30 cellular contexts compared by ENCODE assay signal in genomic region chr3:138539352-138539751, GRCh38. TPM values are rescaled to one million over a fixed set of nuclear protein-coding genes. Genes with fewer than 3 reads are reported as not detected.
DNase-seq lines count a peak whose midpoint lies in the region; ATAC-seq, FAIRE-seq and TF ChIP-seq lines count a peak whose summit lies in the region.
"Had no signal": no experiment of that assay in that cellular context is flagged by ENCODE, and none has a peak within 500 bp of the region (broad histone marks: within the 10 kb centered on the region; RNA-seq: fewer than 3 reads in every experiment).

No MANE protein-coding gene starts in this region.

- H4K20me1 ChIP-seq in HepG2 (ENCODE audit: insufficient read depth, low read length) = no peaks in the 10 kb centered on the region
- H4K20me1 ChIP-seq: BLaER1; BLaER1 treated with 17β-estradiol and CSF1 and Interleukin-3, amounts not matched to agents 10 nM and 100 nM had no signal

- no peak for TF ChIP-seq RAD21 in HepG2 (CRISPR knock-in tag; IDR thresholded peaks at IDR 0.05)

- H3K4me3 ChIP-seq in HepG2 (replicated peaks in 1 of 3; ENCODE audit: insufficient read depth in 1 of 3, low read depth in 2 of 3, low read length in 3 of 3) (no peak overlapping the region), right lobe of liver (no peak overlapping the region)
- H3K4me3 ChIP-seq: A549; BLaER1; BLaER1 treated with 17β-estradiol and CSF1 and Interleukin-3, amounts not matched to agents 10 nM and 100 nM had no signal

- POLR2A ChIA-PET in HepG2 (lab: Yijun Ruan, JAX) = no interaction called here

- H3K27me3 ChIP-seq in HepG2 (ENCODE audit: control insufficient read depth in 1 of 2, insufficient read depth in 2 of 2, low read length in 2 of 2) = no peaks in the 10 kb centered on the region
- H3K27me3 ChIP-seq in right lobe of liver = no peaks in the 10 kb centered on the region
- H3K27me3 ChIP-seq: BE2C; BLaER1; BLaER1 treated with 17β-estradiol and CSF1 and Interleukin-3, amounts not matched to agents 10 nM and 100 nM had no signal

- H3K36me3 ChIP-seq in HepG2 (replicated peaks in 1 of 2; ENCODE audit: control insufficient read depth in 1 of 2, insufficient read depth in 2 of 2, low read length in 2 of 2) (no peaks in the 10 kb centered on the region; a peak in 2 of 5 replicates), right lobe of liver (peaks cover 0 to 5% (median 0%) of the 10 kb centered on the region in 4 donors)
- H3K36me3 ChIP-seq: BE2C had no signal

- TF ChIP-seq EP300 in HepG2 (IDR thresholded peaks at IDR 0.05; ENCODE audit: low read depth in 2 of 2, low read length in 2 of 2) = no peak
- no peak for TF ChIP-seq EP300 in HepG2 (CRISPR knock-in tag; IDR thresholded peaks at IDR 0.05; ENCODE audit: borderline replicate concordance)

- H3K9me3 ChIP-seq in HepG2 (ENCODE audit: low read length) (no peaks in the 10 kb centered on the region), right lobe of liver (no peaks in the 10 kb centered on the region)
- H3K9me3 ChIP-seq: BE2C had no signal

- H2AFZ ChIP-seq in HepG2 (ENCODE audit: low read length) = no peak overlapping the region

- no peak for ATAC-seq in HepG2
- ATAC-seq in right lobe of liver = no peak
- ATAC-seq: A549; CD8-positive, alpha-beta T cell had no signal

- no peak for FAIRE-seq in HepG2 (lab: Jason Lieb, UNC)
- FAIRE-seq: A204.1, A549, D721Med had no signal

- no peak for DNase-seq in HepG2 (ENCODE audit: low spot score)
- DNase-seq in right lobe of liver = no peak
- DNase-seq: 8988T; ACHN; AML-193; BE2C; C1 segment of cervical spinal cord; Caco-2; Calu3; CD4-positive, alpha-beta memory T cell; CD4-positive, alpha-beta T cell; CD4-positive, CD25-positive, alpha-beta regulatory T cell; CD8-positive, alpha-beta memory T cell; CD8-positive, alpha-beta T cell; COR-L47; DMS 273 treated with DMSO at 0.1 percent for 48 hours; DMS153; DMS53; DMS79; DMS79 treated with DMSO at 0.1 percent for 48 hours; DND-41; EL had no signal

- no peaks in the 10 kb centered on the region for H3K79me2 ChIP-seq in HepG2 (ENCODE audit: insufficient read depth, low read length)

- in situ Hi-C loops in HepG2 (cut with HindIII; ENCODE audit: extremely low pct_ligation_motif_present, low pct_unique_long_range_greater_than_20kb) = no loop called here

- H3K9ac ChIP-seq in HepG2 (ENCODE audit: insufficient read depth, low read depth, low read length) = no peak overlapping the region
- H3K9ac ChIP-seq: BLaER1; BLaER1 treated with 17β-estradiol and CSF1 and Interleukin-3, amounts not matched to agents 10 nM and 100 nM had no signal

- no peak for TF ChIP-seq CTCF in HepG2 (CRISPR knock-in tag; IDR thresholded peaks at IDR 0.05)
- no peak for TF ChIP-seq CTCF in right lobe of liver (IDR thresholded peaks at IDR 0.05)

- H3K27ac ChIP-seq in HepG2 (ENCODE audit: extremely low read length, insufficient read depth, low read length) (no peak overlapping the region), right lobe of liver (no peak overlapping the region)
- H3K27ac ChIP-seq: 22Rv1; A549; BLaER1; BLaER1 treated with 17β-estradiol and CSF1 and Interleukin-3, amounts not matched to agents 10 nM and 100 nM; C4-2B had no signal

- BruUV-seq in HepG2 (replicated peaks; lab: Mats Ljungman, UMichigan) = no TSS peak

- H3K4me1 ChIP-seq in HepG2 (ENCODE audit: insufficient read depth, low read length) (no peaks in the 10 kb centered on the region), right lobe of liver (no peaks in the 10 kb centered on the region)
- H3K4me1 ChIP-seq: A549; BE2C; BLaER1; BLaER1 treated with 17β-estradiol and CSF1 and Interleukin-3, amounts not matched to agents 10 nM and 100 nM; Caco-2 had no signal

- no peak overlapping the region for H3K4me2 ChIP-seq in HepG2 (ENCODE audit: low read depth, low read length)
- H3K4me2 ChIP-seq: A549; BLaER1; BLaER1 treated with 17β-estradiol and CSF1 and Interleukin-3, amounts not matched to agents 10 nM and 100 nM had no signal

- intact Hi-C loops in HepG2 (cut with micrococcal nuclease; ENCODE audit: unreplicated experiment) = no loop called here
- intact Hi-C loops in right lobe of liver (cut with DNase I) = no loop called here

- no peak for TF ChIP-seq POLR2A in HepG2 (IDR thresholded peaks at IDR 0.05; ENCODE audit: insufficient read depth in 1 of 2, low read depth in 2 of 2, low read length in 2 of 2)
- TF ChIP-seq POLR2A in right lobe of liver (IDR thresholded peaks at IDR 0.05) = no peak

- CTCF ChIA-PET in HepG2 (lab: Yijun Ruan, JAX; ENCODE audit: low intra/inter-chr PET ratio, low total read pairs) = no interaction called here

TF ChIP-seq in HepG2, 621 proteins besides CTCF, POLR2A, EP300 and RAD21:
- no peak for TF ChIP-seq MYPOP (CRISPR knock-in tag; IDR thresholded peaks at IDR 0.05)
- peak; percentile 91; the same call in 1 of the 2 replicates for TF ChIP-seq ZNF160 (CRISPR knock-in tag; IDR thresholded peaks at IDR 0.05)

RNA-seq across cellular contexts. Expression of gene CEP70, which starts 54.7 kb away (rescaled TPM):
- 22.3 and 24.4 TPM in 2 replicates for total RNA-seq in HepG2 (2016; rRNA removed; fragmentation: Illumina TruSeq; extraction: Trizol)
- 45.4 and 52.7 TPM in 2 replicates for total RNA-seq in HepG2 (2016; cell fraction: cytosol; rRNA removed; fragmentation: Illumina TruSeq; extraction: Trizol; ENCODE audit: low read depth)
- total RNA-seq in HepG2 (2016; cell fraction: insoluble cytoplasmic fraction; rRNA removed; fragmentation: Illumina TruSeq; extraction: Trizol) = 21.6 and 27.0 TPM in 2 replicates
- total RNA-seq in HepG2 (2016; cell fraction: membrane; rRNA removed; fragmentation: Illumina TruSeq; extraction: Trizol) = 32.9 and 33.3 TPM in 2 replicates
- 30.3 and 32.7 TPM in 2 replicates for total RNA-seq in HepG2 (2016; cell fraction: nucleus; rRNA removed; fragmentation: Illumina TruSeq; extraction: Trizol)
- 3.9 and 4.0 TPM in 2 replicates for polyA plus RNA-seq in HepG2 (2011; rRNA removed)
- polyA plus RNA-seq in HepG2 (2011; cell fraction: cytosol; rRNA removed) = 1.7 and 2.2 TPM in 2 replicates
- polyA plus RNA-seq in HepG2 (2011; cell fraction: nucleus; rRNA removed) = 3.8 and 4.3 TPM in 2 replicates
- polyA plus RNA-seq in HepG2 (2012) = 7.1 and 11.8 TPM in 2 replicates
- polyA plus RNA-seq in HepG2 (2016; cell fraction: cytosol; fragmentation: Illumina TruSeq; extraction: Trizol; ENCODE audit: low read depth) = 14.6 and 16.6 TPM in 2 replicates
- 20.6 and 21.8 TPM in 2 replicates for polyA plus RNA-seq in HepG2 (2016; cell fraction: insoluble cytoplasmic fraction; fragmentation: Illumina TruSeq; extraction: Trizol; ENCODE audit: low read depth)
- polyA plus RNA-seq in HepG2 (2016; cell fraction: membrane; fragmentation: Illumina TruSeq; extraction: Trizol; ENCODE audit: low read depth) = 18.9 and 22.1 TPM in 2 replicates
- polyA plus RNA-seq in HepG2 (2016; cell fraction: nucleus; fragmentation: Illumina TruSeq; extraction: Trizol; ENCODE audit: insufficient read depth, low read depth) = 16.1 and 18.5 TPM in 2 replicates
- polyA minus RNA-seq in HepG2 (2011; rRNA and poly(A)+ RNA removed; ENCODE audit: low replicate concordance) = 2.2 and 4.7 TPM in 2 replicates
- 5.1 and 9.1 TPM in 2 replicates for polyA minus RNA-seq in HepG2 (2011; cell fraction: cytosol; rRNA and poly(A)+ RNA removed)
- 37.3 and 39.8 TPM in 2 replicates for polyA minus RNA-seq in HepG2 (2011; cell fraction: nucleus; rRNA and poly(A)+ RNA removed)
- 10 to 100 TPM; 13.8 to 26.7 (median 21.4) TPM for total RNA-seq in right lobe of liver
- polyA plus RNA-seq: CD14-positive monocyte had no signal
